Comparison of ENCODE assay signal across 26 cellular contexts in genomic region chr12:27006797-27007467, GRCh38.
"Had no signal": no experiment of that assay in that cellular context is flagged by ENCODE, and none has a peak within 500 bp of the region (broad histone marks: within the 10 kb centered on the region; RNA-seq: fewer than 3 reads in every experiment).

No MANE protein-coding gene starts in this region.

- FAIRE-seq: TTC549 had no signal

- DNase-seq: activated CD4-positive, alpha-beta T cell treated with anti-CD3 and anti-CD28 coated beads for 48 hours; activated CD4-positive, alpha-beta T cell treated with anti-CD3 and anti-CD28 coated beads, Interleukin-2, amount 50 U/mL, for 48 hours; activated CD8-positive, alpha-beta memory T cell treated with anti-CD3 and anti-CD28 coated beads for 24 hours; activated effector memory CD4-positive, alpha-beta T cell treated with anti-CD3 and anti-CD28 coated beads, Interleukin-2, amount 50 U/mL, for 16 hours; activated naive CD4-positive, alpha-beta T cell treated with anti-CD3 and anti-CD28 coated beads, Interleukin-2, amount 10 ng/mL, durations not matched to agents 7 days and 5 days; activated naive CD8-positive, alpha-beta T cell treated with anti-CD3 and anti-CD28 coated beads, Interleukin-2, amount 10 ng/mL, durations not matched to agents 7 days and 5 days; brain microvascular endothelial cell; cortex of kidney; effector memory CD8-positive, alpha-beta T cell; heart left ventricle; hypothalamus; immature natural killer cell; kidney glomerular epithelial cell; left ventricle myocardium inferior; mucosa of descending colon; ovary; retina; stimulated activated CD4-positive, alpha-beta T cell treated with anti-CD3 and anti-CD28 coated beads, Interleukin-1b, Interleukin-23, amount 100 ng/mL, for 48 hours; stimulated activated CD4-positive, alpha-beta T cell treated with anti-CD3 and anti-CD28 coated beads, Interleukin-4, amount 100 ng/mL, for 4 hours; stimulated activated CD8-positive, alpha-beta memory T cell treated with anti-CD3 and anti-CD28 coated beads, Interleukin-4, amount 100 ng/mL, for 48 hours; stimulated activated naive CD8-positive, alpha-beta T cell treated with anti-CD3 and anti-CD28 coated beads, Interleukin-15, amount 100 ng/mL, for 72 hours; substantia nigra; T-helper 9 cell had no signal

- ATAC-seq: activated CD4-positive, CD25-positive, alpha-beta regulatory T cell treated with anti-CD3 and anti-CD28 coated beads, Interleukin-2, amount 50 U/mL, for 24 hours; effector memory CD8-positive, alpha-beta T cell; heart left ventricle; mucosa of descending colon; stimulated activated memory B cell treated with anti-CD40 and anti-IgM and Interleukin-4, amounts not matched to agents 10 μg/mL and 1 μg/mL and 100 μg/mL, for 72 hours; stimulated activated naive CD8-positive, alpha-beta T cell treated with anti-CD3 and anti-CD28 coated beads, Interleukin-15, amount 100 ng/mL, for 72 hours had no signal
